10 cellular contexts compared by ENCODE assay signal in the genomic region with DNA sequence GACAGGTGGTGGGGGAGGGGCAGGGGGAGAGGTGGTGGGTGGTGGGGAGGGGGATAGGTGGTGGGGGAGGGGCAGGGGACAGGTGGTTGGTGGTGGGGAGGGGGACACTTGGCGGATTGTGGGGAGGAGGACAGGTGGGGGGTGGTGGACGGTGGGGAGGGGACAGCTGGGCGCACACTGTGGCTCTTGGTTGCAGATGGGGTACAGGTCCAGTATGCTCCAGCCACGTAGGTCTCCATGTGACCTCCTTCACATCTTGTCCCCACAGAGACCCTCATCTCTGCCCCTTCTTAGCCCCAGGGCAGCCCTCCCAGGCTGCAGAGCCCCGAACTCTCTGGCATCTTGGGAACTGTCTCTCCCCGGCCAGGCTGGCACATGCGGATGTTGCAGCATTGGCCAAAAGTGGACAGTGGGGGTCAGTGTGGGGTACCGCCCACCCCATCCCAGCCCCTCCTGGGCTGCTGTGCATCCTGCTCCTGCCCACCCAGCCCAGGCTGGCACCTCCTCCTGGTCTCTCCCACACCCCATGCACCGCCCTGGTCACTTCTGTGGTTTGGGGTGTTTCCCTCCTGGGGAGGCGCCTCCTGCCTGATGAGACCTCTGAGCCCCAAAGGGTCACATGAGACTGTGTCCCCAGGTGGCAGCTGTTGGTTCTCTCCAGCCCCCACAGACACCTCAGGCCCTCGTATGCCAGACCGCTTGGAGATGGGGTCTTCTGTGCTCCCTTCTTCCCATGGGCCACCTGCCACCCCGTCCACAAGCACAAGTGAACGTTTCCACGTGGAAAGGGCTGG. TPM values are rescaled to one million over a fixed set of nuclear protein-coding genes. Genes with fewer than 3 reads are reported as not detected.
A peak's percentile ranks its signal among the peaks of the same experiment; 100 is the strongest.
DNase-seq lines count a peak whose midpoint lies in the region; ATAC-seq and TF ChIP-seq lines count a peak whose summit lies in the region.
"Had no signal": no experiment of that assay in that cellular context is flagged by ENCODE, and none has a peak within 500 bp of the region (broad histone marks: within the 10 kb centered on the region; RNA-seq: fewer than 3 reads in every experiment).

No MANE protein-coding gene starts in this region.

- H3K36me3 ChIP-seq in H7 (replicated peaks; ENCODE audit: control insufficient read depth, insufficient read depth, low read length) = no peaks in the 10 kb centered on the region
- no peaks in the 10 kb centered on the region for H3K36me3 ChIP-seq in spleen

- intact Hi-C loops in activated CD4-positive, alpha-beta T cell treated with anti-CD3 and anti-CD28 coated beads, Interleukin-2, amount 10 ng/mL, durations not matched to agents 24 days and 14 days (cut with micrococcal nuclease) = loop anchor here (2.0 to 5.0 kb wide), 2 partner anchors 73 to 93 kb away; a partner anchor contains a TSS
- intact Hi-C loops in spleen (cut with DNase I; ENCODE audit: low total_unique reads) = no loop called here

- H3K9me3 ChIP-seq in spleen = no peaks in the 10 kb centered on the region

- H3K4me1 Mint-ChIP-seq in activated CD4-positive, alpha-beta T cell treated with anti-CD3 and anti-CD28 coated beads, Interleukin-2, amount 10 ng/mL, durations not matched to agents 24 days and 14 days = peaks cover 35% of the 10 kb centered on the region
- H3K4me1 Mint-ChIP-seq in immature natural killer cell = peaks cover 21 to 26% of the 10 kb centered on the region in 2 donors

- H3K27me3 Mint-ChIP-seq in activated CD4-positive, alpha-beta T cell treated with anti-CD3 and anti-CD28 coated beads, Interleukin-2, amount 10 ng/mL, durations not matched to agents 24 days and 14 days = no peaks in the 10 kb centered on the region
- peaks cover 4 to 9% (median 5%) of the 10 kb centered on the region in 3 donors for H3K27me3 Mint-ChIP-seq in immature natural killer cell (ENCODE audit: low read depth in 3 of 3)

- ATAC-seq in HG03571 (IDR thresholded peaks at IDR 0.05; ENCODE audit: unreplicated experiment) = no peak

- 57 to 71% (median 59%) methylated on average over 13 to 15 of the region's 15 CpGs for WGBS in adipose tissue, 3 donors
- 51 to 60% (median 56%) methylated on average over 13 to 15 of the region's 15 CpGs for WGBS in spleen, 5 donors

- H3K27ac ChIP-seq in adipose tissue (ENCODE audit: low read depth, low read length) (peak overlapping the region; percentile 89), spleen (peak overlapping the region; percentile 57 to 95 (median 88))

- H3K4me1 ChIP-seq in spleen = peaks cover 12 to 47% (median 35%) of the 10 kb centered on the region in 6 donors

- TF ChIP-seq POLR2A in spleen (IDR thresholded peaks at IDR 0.05) = no peak

- H3K4me3 Mint-ChIP-seq in activated CD4-positive, alpha-beta T cell treated with anti-CD3 and anti-CD28 coated beads, Interleukin-2, amount 10 ng/mL, durations not matched to agents 24 days and 14 days = peak overlapping the region; percentile 73
- H3K4me3 Mint-ChIP-seq in immature natural killer cell = peak overlapping the region in 2 of 5 donors; percentile 18 to 30

- H3K27ac Mint-ChIP-seq in activated CD4-positive, alpha-beta T cell treated with anti-CD3 and anti-CD28 coated beads, Interleukin-2, amount 10 ng/mL, durations not matched to agents 24 days and 14 days = peak overlapping the region; percentile 95
- H3K27ac Mint-ChIP-seq in immature natural killer cell = peak overlapping the region in 1 of 6 donors; percentile 41

- peak in 1 of 11 experiments; percentile 5 for TF ChIP-seq CTCF in spleen (IDR thresholded peaks at IDR 0.05 in 8 of 11, conservative IDR thresholded peaks at IDR 0.05 in 3 of 11)

- H3K4me3 ChIP-seq in H7 (ENCODE audit: insufficient read depth, low read depth, low read length) (no peak overlapping the region), spleen (peak overlapping the region in 5 of 8 donors; percentile 8 to 61 (median 23))
- H3K4me3 ChIP-seq: dorsolateral prefrontal cortex had no signal

- H3K9me3 Mint-ChIP-seq in activated CD4-positive, alpha-beta T cell treated with anti-CD3 and anti-CD28 coated beads, Interleukin-2, amount 10 ng/mL, durations not matched to agents 24 days and 14 days = no peaks in the 10 kb centered on the region
- no peaks in the 10 kb centered on the region for H3K9me3 Mint-ChIP-seq in immature natural killer cell

- no peaks in the 10 kb centered on the region for H3K36me3 Mint-ChIP-seq in activated CD4-positive, alpha-beta T cell treated with anti-CD3 and anti-CD28 coated beads, Interleukin-2, amount 10 ng/mL, durations not matched to agents 24 days and 14 days (ENCODE audit: low read depth)
- no peaks in the 10 kb centered on the region for H3K36me3 Mint-ChIP-seq in immature natural killer cell

- H3K27me3 ChIP-seq in H7 (ENCODE audit: control insufficient read depth, insufficient read depth, low read length) = no peaks in the 10 kb centered on the region
- no peaks in the 10 kb centered on the region for H3K27me3 ChIP-seq in spleen (replicated peaks in 1 of 7)
- H3K27me3 ChIP-seq: dorsolateral prefrontal cortex had no signal

- DNase-seq in activated CD4-positive, alpha-beta T cell treated with anti-CD3 and anti-CD28 coated beads, Interleukin-2, amount 10 ng/mL, durations not matched to agents 24 days and 14 days = peak; percentile 68
- DNase-seq in activated CD4-positive, alpha-beta T cell treated with anti-CD3 and anti-CD28 coated beads, Interleukin-2, amount 50 U/mL, for 4 hours = no peak
- DNase-seq in H7 (peak; percentile 61), spleen (peak; percentile 91), NCI-H2196 treated with DMSO at 0.1 percent for 48 hours (lab: John Stamatoyannopoulos, UW; ENCODE audit: unreplicated experiment) (no peak), immature natural killer cell (no peak)
- DNase-seq: activated CD4-positive, alpha-beta T cell treated with anti-CD3 and anti-CD28 coated beads, Interleukin-2, amount 50 U/mL, for 1 hour had no signal

RNA-seq across cellular contexts. Expression of a gene that starts 7.6 kb away (rescaled TPM):
- total RNA-seq in activated CD4-positive, alpha-beta T cell treated with anti-CD3 and anti-CD28 coated beads, Interleukin-2, amount 10 ng/mL, durations not matched to agents 24 days and 14 days = 100 and 102 TPM in 2 replicates
- 17.9 and 19.6 TPM in 2 replicates for total RNA-seq in H7 (2014; rRNA removed; shearing (Covaris generic))
- polyA plus RNA-seq in adipose tissue (10 to 100 TPM in 1 of 3 donors, 1 to 10 TPM in 2; 7.0 to 24.2 (median 9.3) TPM), spleen (10 to 100 TPM in 2 of 3 donors, 1 to 10 TPM in 1; 7.5 to 17.6 (median 13.3) TPM), immature natural killer cell (1 to 10 TPM in 2 of 3 donors, under 1 TPM in 1; 0.84 to 7.1 (median 1.7) TPM)
- total RNA-seq in spleen = 10 to 100 TPM; 21.6 to 52.8 (median 35.0) TPM

Comparison
In these comparisons a context has a peak if more than half of its experiments do, and no peak if none do; other contexts are left out.
1. DNase-seq: peak in activated CD4-positive, alpha-beta T cell treated with anti-CD3 and anti-CD28 coated beads, Interleukin-2, amount 10 ng/mL, durations not matched to agents 24 days and 14 days (single experiment), H7 (single experiment) and spleen (single experiment); none in activated CD4-positive, alpha-beta T cell treated with anti-CD3 and anti-CD28 coated beads, Interleukin-2, amount 50 U/mL, for 4 hours (0 of 2), NCI-H2196 treated with DMSO at 0.1 percent for 48 hours (single experiment) and immature natural killer cell (0 of 3).